In the genomic region with DNA sequence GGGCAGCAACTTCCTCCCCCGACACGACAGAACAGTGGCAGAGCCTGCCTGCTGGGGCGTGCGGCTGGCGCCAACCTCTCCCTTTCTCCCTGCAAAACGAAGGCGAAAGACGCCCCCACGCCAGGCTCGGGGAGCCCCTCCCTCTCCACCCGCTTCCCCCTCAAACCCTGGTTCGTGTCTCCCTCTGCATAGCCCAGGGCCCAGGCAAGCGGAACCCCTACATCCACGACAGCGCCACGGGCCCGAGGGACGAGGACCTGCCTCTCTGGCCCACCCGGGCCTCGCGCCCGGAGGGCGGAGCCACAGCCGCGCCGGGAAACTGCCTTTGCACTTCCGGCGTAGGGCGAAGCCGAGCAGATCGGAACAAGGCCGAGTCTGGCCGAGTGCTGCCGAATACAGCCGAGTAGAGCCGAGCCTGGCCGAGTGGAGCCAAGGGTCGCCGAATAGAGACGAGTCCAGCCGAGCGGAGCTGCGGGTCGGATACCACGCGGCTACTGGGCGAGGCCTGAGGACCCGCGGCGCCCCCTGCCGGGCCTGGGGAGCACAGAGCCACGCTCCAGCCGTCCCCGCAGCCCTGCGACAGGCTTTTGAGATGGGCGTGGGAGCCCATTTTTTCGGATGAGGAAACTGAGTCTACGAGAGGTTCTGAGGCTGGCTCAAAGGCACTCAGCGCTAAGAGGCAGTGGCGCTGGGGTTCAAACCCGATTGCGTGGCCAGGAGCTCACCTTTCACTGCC, we compare ENCODE assay signal across 8 cellular contexts. TPM values are rescaled to one million over a fixed set of nuclear protein-coding genes. Genes with fewer than 3 reads are reported as not detected.
DNase-seq lines count a peak whose midpoint lies in the region; ATAC-seq and TF ChIP-seq lines count a peak whose summit lies in the region.

No MANE protein-coding gene starts in this region.

- ATAC-seq in GM21526 (IDR thresholded peaks at IDR 0.05; ENCODE audit: low FRiP score, unreplicated experiment) (peak; percentile 76), mucosa of descending colon (peak; percentile 88)

- intact Hi-C loops in mucosa of descending colon (cut with DNase I, micrococcal nuclease) = no loop called here

- peak overlapping the region; percentile 78 for H3K9ac ChIP-seq in OCI-LY3 (ENCODE audit: low read length)

- H3K4me1 ChIP-seq in OCI-LY3 (ENCODE audit: low read length) = peaks cover 26% of the 10 kb centered on the region
- H3K4me1 ChIP-seq in mucosa of descending colon (ENCODE audit: low read depth) = peaks cover 30% of the 10 kb centered on the region

- peak overlapping the region; percentile 80 for H3K4me3 ChIP-seq in OCI-LY3 (ENCODE audit: low read length)
- H3K4me3 ChIP-seq in mucosa of descending colon = peak overlapping the region; percentile 11

- H3K9me3 ChIP-seq in OCI-LY3 (ENCODE audit: insufficient read depth, low read length) (no peaks in the 10 kb centered on the region), mucosa of descending colon (no peaks in the 10 kb centered on the region)

- peaks cover 6% of the 10 kb centered on the region for H3K36me3 ChIP-seq in OCI-LY3 (replicated peaks; ENCODE audit: low read depth, low read length)
- H3K36me3 ChIP-seq in mucosa of descending colon (ENCODE audit: low read depth) = no peaks in the 10 kb centered on the region

- no peaks in the 10 kb centered on the region for H3K27me3 ChIP-seq in OCI-LY3 (ENCODE audit: low read depth, low read length)

- H3K4me2 ChIP-seq in OCI-LY3 (ENCODE audit: low read length) = peak overlapping the region; percentile 81

- peak; percentile 87 for TF ChIP-seq CTCF in OCI-LY3 (IDR thresholded peaks at IDR 0.05; ENCODE audit: low read depth, low read length)
- peak; percentile 93 for TF ChIP-seq CTCF in mucosa of descending colon (IDR thresholded peaks at IDR 0.05)

- peak overlapping the region; percentile 84 for H3K27ac ChIP-seq in OCI-LY3 (ENCODE audit: low read length)
- H3K27ac ChIP-seq in epithelial cell of prostate = peak overlapping the region; percentile 93

- H4K20me1 ChIP-seq in OCI-LY3 (ENCODE audit: insufficient read depth, low read length) = no peaks in the 10 kb centered on the region

- DNase-seq in DMS 273 treated with DMSO at 0.1 percent for 48 hours (lab: John Stamatoyannopoulos, UW) (peak; percentile 86), HuH-7.5 (ENCODE audit: low spot score) (peak; percentile 87), activated T-cell treated with anti-CD3 and anti-CD28 coated beads for 4 hours (peak; percentile 97), epithelial cell of prostate (ENCODE audit: low read depth, low spot score) (peak; percentile 70), mucosa of descending colon (peak; percentile 99 to 100 (median 100))
- DNase-seq in stimulated activated CD8-positive, alpha-beta memory T cell treated with anti-CD3 and anti-CD28 coated beads, Interleukin-4, amount 100 ng/mL, for 24 hours (ENCODE audit: low read depth) = peak; percentile 99

- no peaks in the 10 kb centered on the region for H3K79me2 ChIP-seq in OCI-LY3 (ENCODE audit: low read length)

- peak overlapping the region; percentile 80 for H2AFZ ChIP-seq in OCI-LY3 (ENCODE audit: low read depth, low read length)

RNA-seq across cellular contexts. Expression of gene C1QTNF6, which starts 11.2 kb away (rescaled TPM):
- total RNA-seq in mucosa of descending colon = 10 to 100 TPM in 2 of 3 donors, 1 to 10 TPM in 1; 8.9 to 22.5 (median 13.3) TPM

RNA-seq across cellular contexts. Expression of gene SSTR3, which starts 13.0 kb away (rescaled TPM):
- under 1 TPM in 2 of 3 donors, not detected in 1; 0.09 to 0.10 TPM for total RNA-seq in mucosa of descending colon

RNA-seq across cellular contexts. Expression of gene RAC2, which starts 44.8 kb away (rescaled TPM):
- 10 to 100 TPM; 15.3 to 26.8 (median 16.4) TPM for total RNA-seq in mucosa of descending colon

RNA-seq across cellular contexts. Expression of gene IL2RB, which starts 49.6 kb away (rescaled TPM):
- 1 to 10 TPM; 4.5 to 5.8 (median 5.3) TPM for total RNA-seq in mucosa of descending colon

Comparison
In these comparisons a context has a peak if more than half of its experiments do, and no peak if none do; other contexts are left out.
1. Peak in every context shown above with its lines: DNase-seq, ATAC-seq, H3K4me3 ChIP-seq and H3K27ac ChIP-seq.